8 cellular contexts compared by ENCODE assay signal in genomic region chr20:62925420-62926228, GRCh38. TPM values are rescaled to one million over a fixed set of nuclear protein-coding genes. Genes with fewer than 3 reads are reported as not detected.
DNase-seq lines count a peak whose midpoint lies in the region; ATAC-seq and TF ChIP-seq lines count a peak whose summit lies in the region.

No MANE protein-coding gene starts in this region.

- H3K9ac ChIP-seq in mucosa of rectum (ENCODE audit: low read depth in 1 of 2, low read length in 2 of 2): peak overlapping the region; percentile 91 to 96

- peak overlapping the region; percentile 87 to 98 (median 94) for H3K27ac Mint-ChIP-seq in IgD-negative memory B cell

- no peaks in the 10 kb centered on the region for H3K9me3 ChIP-seq in effector memory CD4-positive, alpha-beta T cell (ENCODE audit: control insufficient read depth, low read length)
- H3K9me3 ChIP-seq in mucosa of rectum (ENCODE audit: control insufficient read depth in 2 of 2, low read length in 2 of 2) (no peaks in the 10 kb centered on the region), tibial artery (no peaks in the 10 kb centered on the region)

- ATAC-seq in GM21515 (IDR thresholded peaks at IDR 0.05; ENCODE audit: unreplicated experiment): peak; percentile 16
- no peak for ATAC-seq in GM18870 (IDR thresholded peaks at IDR 0.05; ENCODE audit: unreplicated experiment)

- peak overlapping the region; percentile 86 to 98 (median 96) for H3K4me3 Mint-ChIP-seq in IgD-negative memory B cell

- peak overlapping the region; percentile 92 for H3K4me3 ChIP-seq in effector memory CD4-positive, alpha-beta T cell (ENCODE audit: insufficient read depth, low read depth, low read length, poor library complexity, severe bottlenecking)
- peak overlapping the region; percentile 83 to 95 for H3K4me3 ChIP-seq in mucosa of rectum (ENCODE audit: low read length in 2 of 2)
- peak overlapping the region; percentile 82 to 94 for H3K4me3 ChIP-seq in tibial artery

- peak overlapping the region; percentile 93 for H3K27ac ChIP-seq in effector memory CD4-positive, alpha-beta T cell (ENCODE audit: insufficient read depth, low read length, poor library complexity, severe bottlenecking)
- H3K27ac ChIP-seq in mucosa of rectum (ENCODE audit: low read depth in 2 of 2, low read length in 2 of 2): peak overlapping the region; percentile 93 to 97
- H3K27ac ChIP-seq in tibial artery: peak overlapping the region; percentile 94 to 98

- DNase-seq in COLO668 (lab: John Stamatoyannopoulos, UW; ENCODE audit: unreplicated experiment) (peak; percentile 57), tibial artery (no peak)
- peak; percentile 58 for DNase-seq in activated CD4-positive, alpha-beta T cell treated with anti-CD3 and anti-CD28 coated beads for 48 hours
- peak; percentile 38 to 48 (median 41) for DNase-seq in effector memory CD4-positive, alpha-beta T cell

- peaks cover 70% of the 10 kb centered on the region for H3K4me1 ChIP-seq in effector memory CD4-positive, alpha-beta T cell (ENCODE audit: control insufficient read depth, insufficient read depth, low read length, poor library complexity, severe bottlenecking)
- H3K4me1 ChIP-seq in mucosa of rectum (ENCODE audit: control insufficient read depth in 2 of 2, insufficient read depth in 2 of 2, low read length in 2 of 2): peaks cover 55 to 58% of the 10 kb centered on the region in 2 donors
- H3K4me1 ChIP-seq in tibial artery: peaks cover 0 to 79% (median 63%) of the 10 kb centered on the region in 4 donors

- no peak for TF ChIP-seq CTCF in tibial artery (IDR thresholded peaks at IDR 0.05)

- peaks cover 42 to 58% (median 53%) of the 10 kb centered on the region in 3 donors for H3K4me1 Mint-ChIP-seq in IgD-negative memory B cell

- H3K27me3 ChIP-seq in effector memory CD4-positive, alpha-beta T cell (replicated peaks; ENCODE audit: control insufficient read depth, insufficient read depth, low read length, poor library complexity, severe bottlenecking): no peaks in the 10 kb centered on the region
- H3K27me3 ChIP-seq in mucosa of rectum (ENCODE audit: control insufficient read depth in 2 of 2, insufficient read depth in 2 of 2, low read length in 2 of 2): no peaks in the 10 kb centered on the region
- no peaks in the 10 kb centered on the region for H3K27me3 ChIP-seq in tibial artery

- H3K9me3 Mint-ChIP-seq in IgD-negative memory B cell: no peaks in the 10 kb centered on the region

- no peaks in the 10 kb centered on the region for H3K27me3 Mint-ChIP-seq in IgD-negative memory B cell

- intact Hi-C loops in tibial artery (cut with DNase I; ENCODE audit: low total_unique reads): no loop called here

- H3K36me3 Mint-ChIP-seq in IgD-negative memory B cell: no peaks in the 10 kb centered on the region

- H3K36me3 ChIP-seq in effector memory CD4-positive, alpha-beta T cell (ENCODE audit: control insufficient read depth, insufficient read depth, low read length): no peaks in the 10 kb centered on the region
- H3K36me3 ChIP-seq in mucosa of rectum (ENCODE audit: control insufficient read depth in 2 of 2, insufficient read depth in 2 of 2, low read length in 2 of 2) (no peaks in the 10 kb centered on the region), tibial artery (no peaks in the 10 kb centered on the region)

RNA-seq across cellular contexts. Expression of gene DIDO1, which starts 0.7 kb away (rescaled TPM):
- 42.8 TPM for polyA plus RNA-seq in IgD-negative memory B cell

RNA-seq across cellular contexts. Expression of gene GID8, which starts 12.3 kb away (rescaled TPM):
- polyA plus RNA-seq in IgD-negative memory B cell: 12.1 TPM

RNA-seq across cellular contexts. Expression of gene SLC17A9, which starts 26.9 kb away (rescaled TPM):
- polyA plus RNA-seq in IgD-negative memory B cell: 4.1 TPM

Comparison
In these comparisons a context has a peak if more than half of its experiments do, and no peak if none do; other contexts are left out.
1. DNase-seq: peak in COLO668 (single experiment), activated CD4-positive, alpha-beta T cell treated with anti-CD3 and anti-CD28 coated beads for 48 hours (single experiment) and effector memory CD4-positive, alpha-beta T cell (3 of 3); none in tibial artery (0 of 2).
2. Peak in every context shown above with its lines, with median percentiles within 50 percentile points of each other: H3K27ac ChIP-seq and H3K4me3 ChIP-seq.